In the genomic region with DNA sequence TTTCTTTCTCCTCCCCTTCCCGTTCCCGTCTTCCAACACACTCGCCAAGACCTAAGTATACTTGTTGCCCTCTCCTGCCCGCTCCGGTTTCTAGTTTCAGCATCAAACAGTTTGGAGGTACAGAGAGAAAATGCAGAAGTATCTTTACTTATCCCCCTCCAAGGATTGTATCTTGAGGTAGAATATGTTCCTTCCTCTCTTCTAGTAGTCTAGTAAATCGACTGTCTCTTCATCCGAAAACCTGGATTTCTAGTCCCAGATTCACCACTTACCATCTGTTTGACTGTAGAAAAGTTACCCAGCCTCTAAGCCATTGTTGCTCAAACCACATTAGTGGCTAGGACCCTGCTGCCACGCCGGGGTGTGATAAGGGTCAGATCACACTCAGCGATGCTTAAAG, we compare ENCODE assay signal across 8 cellular contexts. TPM values are rescaled to one million over a fixed set of nuclear protein-coding genes. Genes with fewer than 3 reads are reported as not detected.
DNase-seq lines count a peak whose midpoint lies in the region; ATAC-seq and TF ChIP-seq lines count a peak whose summit lies in the region.
"Had no signal": no experiment of that assay in that cellular context is flagged by ENCODE, and none has a peak within 500 bp of the region (broad histone marks: within the 10 kb centered on the region; RNA-seq: fewer than 3 reads in every experiment).

No MANE protein-coding gene starts in this region.

- 26% methylated on average over 10 of the region's 10 CpGs for WGBS in right cardiac atrium
- WGBS in spleen, 5 donors = 16 to 29% (median 22%) methylated on average over 10 of the region's 10 CpGs

- no peak for TF ChIP-seq POLR2A in spleen (IDR thresholded peaks at IDR 0.05)

- H3K9me3 ChIP-seq in WERI-Rb-1 (ENCODE audit: severe bottlenecking) (peaks cover 3% of the 10 kb centered on the region), right cardiac atrium (ENCODE audit: control insufficient read depth, low read length) (no peaks in the 10 kb centered on the region), spleen (peaks cover 0 to 4% (median 0%) of the 10 kb centered on the region in 8 donors)

- no peaks in the 10 kb centered on the region for H3K4me1 ChIP-seq in right cardiac atrium (ENCODE audit: control insufficient read depth, insufficient read depth, low read length)
- peaks cover 22 to 84% (median 74%) of the 10 kb centered on the region in 6 donors for H3K4me1 ChIP-seq in spleen

- DNase-seq in HFF-Myc (ENCODE audit: extremely low read depth, low read depth) (no peak), WERI-Rb-1 (no peak), right cardiac atrium (no peak), spleen (no peak), NCI-H187 treated with DMSO at 0.1 percent for 48 hours (lab: John Stamatoyannopoulos, UW) (no peak)

- H3K36me3 ChIP-seq in WERI-Rb-1 = peaks cover 53% of the 10 kb centered on the region
- H3K36me3 ChIP-seq in spleen = peaks cover 1 to 47% (median 12%) of the 10 kb centered on the region in 6 donors

- no peaks in the 10 kb centered on the region for H3K27me3 ChIP-seq in WERI-Rb-1 (ENCODE audit: insufficient read depth, low read depth, severe bottlenecking)
- no peaks in the 10 kb centered on the region for H3K27me3 ChIP-seq in right cardiac atrium (ENCODE audit: control insufficient read depth, insufficient read depth)
- no peaks in the 10 kb centered on the region for H3K27me3 ChIP-seq in spleen (replicated peaks in 1 of 7)

- H3K4me3 ChIP-seq in HFF-Myc (replicated peaks; ENCODE audit: low read depth, low read length) (peak overlapping the region; percentile 97), WERI-Rb-1 (ENCODE audit: low read depth, low read length) (peak overlapping the region; percentile 80), right cardiac atrium (ENCODE audit: low read length) (peak overlapping the region; percentile 86), spleen (peak overlapping the region; percentile 62 to 90 (median 82))

- ATAC-seq in right cardiac atrium (no peak), GM21423 (IDR thresholded peaks at IDR 0.05; ENCODE audit: unreplicated experiment) (no peak), GM18511 (IDR thresholded peaks at IDR 0.05; ENCODE audit: unreplicated experiment) (no peak)

- intact Hi-C loops in right cardiac atrium (cut with DNase I) = no loop called here
- intact Hi-C loops in spleen (cut with DNase I; ENCODE audit: low total_unique reads) = no loop called here

- TF ChIP-seq CTCF in HFF-Myc (IDR thresholded peaks at IDR 0.05; ENCODE audit: low read depth, low read length, missing control alignments) (no peak), WERI-Rb-1 (IDR thresholded peaks at IDR 0.05; ENCODE audit: low read depth, low read length) (no peak), spleen (IDR thresholded peaks at IDR 0.05 in 8 of 11, conservative IDR thresholded peaks at IDR 0.05 in 3 of 11) (no peak)

- H3K27ac ChIP-seq in WERI-Rb-1 (peak overlapping the region; percentile 87), right cardiac atrium (ENCODE audit: low read length) (peak overlapping the region; percentile 96), spleen (peak overlapping the region; percentile 93 to 100 (median 99))

RNA-seq across cellular contexts. Expression of gene EIF4E2, which starts 0.8 kb away (rescaled TPM):
- total RNA-seq in right cardiac atrium = 10 to 100 TPM; 32.1 to 49.4 (median 45.9) TPM
- polyA plus RNA-seq in right cardiac atrium = 32.3 TPM
- total RNA-seq in spleen = 10 to 100 TPM; 39.8 to 61.1 (median 49.0) TPM
- 10 to 100 TPM; 29.3 to 42.9 (median 41.4) TPM for polyA plus RNA-seq in spleen

RNA-seq across cellular contexts. Expression of gene TIGD1, which starts 0.9 kb away (rescaled TPM):
- total RNA-seq in right cardiac atrium (1 to 10 TPM; 2.6 to 3.3 (median 3.2) TPM), spleen (10 to 100 TPM in 3 of 7 donors, 1 to 10 TPM in 4; 5.1 to 13.5 (median 9.9) TPM)
- polyA plus RNA-seq in right cardiac atrium (1.9 TPM), spleen (1 to 10 TPM; 4.4 to 8.3 (median 6.0) TPM)

RNA-seq across cellular contexts. Expression of gene CHRNG, which starts 11.8 kb away (rescaled TPM):
- total RNA-seq in right cardiac atrium (not detected), spleen (not detected)
- polyA plus RNA-seq in right cardiac atrium (not detected), spleen (under 1 TPM in 1 of 3 donors, not detected in 2; 0.06 TPM)
- total RNA-seq: M059J had no signal

RNA-seq across cellular contexts. Expression of gene CHRND, which starts 25.3 kb away (rescaled TPM):
- total RNA-seq in right cardiac atrium (under 1 TPM in 1 of 4 donors, not detected in 3; 0.53 TPM), spleen (under 1 TPM in 1 of 7 donors, not detected in 6; 0.32 TPM)
- polyA plus RNA-seq in right cardiac atrium (0.09 TPM), spleen (not detected)
- total RNA-seq: M059J had no signal

RNA-seq across cellular contexts. Expression of gene PRSS56, which starts 31.1 kb away (rescaled TPM):
- total RNA-seq in right cardiac atrium (under 1 TPM in 1 of 4 donors, not detected in 3; 0.11 TPM), spleen (under 1 TPM in 1 of 7 donors, not detected in 6; 0.13 TPM)
- polyA plus RNA-seq in right cardiac atrium (0.05 TPM), spleen (under 1 TPM in 1 of 3 donors, not detected in 2; 0.04 TPM)
- total RNA-seq: M059J had no signal
